ENCODE assay signal across 23 cellular contexts in the genomic region with DNA sequence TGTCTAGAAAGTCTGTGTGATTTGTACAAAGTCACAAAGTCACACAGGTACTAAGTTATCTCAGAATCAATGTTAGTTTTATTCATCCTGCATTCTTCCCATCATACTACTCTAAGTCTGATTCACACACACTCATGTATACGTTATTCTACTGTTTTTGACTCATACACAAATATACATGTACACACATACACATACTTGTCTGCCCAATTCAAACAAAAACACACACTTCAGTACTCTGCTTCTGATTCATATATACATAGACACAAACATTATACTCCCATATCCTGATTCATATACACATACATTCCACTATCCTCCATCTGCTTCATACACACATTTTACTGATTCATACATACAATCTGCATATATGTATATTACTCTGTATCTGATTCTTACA.
A peak's percentile ranks its signal among the peaks of the same experiment; 100 is the strongest.
DNase-seq lines count a peak whose midpoint lies in the region; ATAC-seq and TF ChIP-seq lines count a peak whose summit lies in the region.
"Had no signal": no experiment of that assay in that cellular context is flagged by ENCODE, and none has a peak within 500 bp of the region (broad histone marks: within the 10 kb centered on the region; RNA-seq: fewer than 3 reads in every experiment).

No MANE protein-coding gene starts in this region.

- TF ChIP-seq CTCF in fibroblast of mammary gland (conservative IDR thresholded peaks at IDR 0.05; ENCODE audit: control insufficient read depth, insufficient read depth, low read depth, low read length): no peak
- no peak for TF ChIP-seq CTCF in uterus (IDR thresholded peaks at IDR 0.05)

- intact Hi-C loops in uterus (cut with DNase I; ENCODE audit: low total_unique reads): no loop called here

- peaks cover 0 to 6% of the 10 kb centered on the region in 2 donors for H3K9me3 Mint-ChIP-seq in activated naive CD4-positive, alpha-beta T cell treated with anti-CD3 and anti-CD28 coated beads, Interleukin-2, amount 50 U/mL, for 72 hours
- no peaks in the 10 kb centered on the region for H3K9me3 Mint-ChIP-seq in stimulated activated naive CD8-positive, alpha-beta T cell treated with anti-CD3 and anti-CD28 coated beads, Interleukin-15, amount 100 ng/mL, for 72 hours

- H3K4me3 ChIP-seq in fibroblast of mammary gland (ENCODE audit: control insufficient read depth, low read depth, low read length) (no peak overlapping the region), uterus (no peak overlapping the region)
- H3K4me3 ChIP-seq: heart right ventricle, lung, ovary, thyroid gland had no signal

- H3K27me3 ChIP-seq in uterus: no peaks in the 10 kb centered on the region
- H3K27me3 ChIP-seq: heart right ventricle, ovary, thyroid gland had no signal

- peaks cover 6% of the 10 kb centered on the region for H3K9me3 ChIP-seq in KOPT-K1 (ENCODE audit: insufficient read depth, low read length, poor library complexity, severe bottlenecking)
- H3K9me3 ChIP-seq in uterus: no peaks in the 10 kb centered on the region
- H3K9me3 ChIP-seq: ovary, thyroid gland had no signal

- peaks cover 5 to 18% of the 10 kb centered on the region in 2 donors for H3K36me3 Mint-ChIP-seq in activated naive CD4-positive, alpha-beta T cell treated with anti-CD3 and anti-CD28 coated beads, Interleukin-2, amount 50 U/mL, for 72 hours

- no peak overlapping the region for H3K27ac Mint-ChIP-seq in activated naive CD4-positive, alpha-beta T cell treated with anti-CD3 and anti-CD28 coated beads, Interleukin-2, amount 50 U/mL, for 72 hours
- H3K27ac Mint-ChIP-seq in stimulated activated naive CD8-positive, alpha-beta T cell treated with anti-CD3 and anti-CD28 coated beads, Interleukin-15, amount 100 ng/mL, for 72 hours: peak overlapping the region in 1 of 2 donors; percentile 0

- H3K36me3 ChIP-seq in KOPT-K1 (ENCODE audit: insufficient read depth, low read length) (no peaks in the 10 kb centered on the region), uterus (no peaks in the 10 kb centered on the region)
- H3K36me3 ChIP-seq: heart right ventricle, ovary, thyroid gland had no signal

- peaks cover 0 to 5% of the 10 kb centered on the region in 2 donors for H3K4me1 ChIP-seq in uterus

- H3K4me1 Mint-ChIP-seq in stimulated activated naive CD8-positive, alpha-beta T cell treated with anti-CD3 and anti-CD28 coated beads, Interleukin-15, amount 100 ng/mL, for 72 hours: peaks cover 83% of the 10 kb centered on the region

- peak; percentile 62 to 88 for ATAC-seq in activated naive CD4-positive, alpha-beta T cell treated with anti-CD3 and anti-CD28 coated beads, Interleukin-2, amount 50 U/mL, for 72 hours
- ATAC-seq in stimulated activated naive CD8-positive, alpha-beta T cell treated with anti-CD3 and anti-CD28 coated beads, Interleukin-15, amount 100 ng/mL, for 72 hours: peak; percentile 53
- ATAC-seq: heart right ventricle, right cardiac atrium, Right ventricle myocardium inferior had no signal

- no peaks in the 10 kb centered on the region for H3K27me3 Mint-ChIP-seq in stimulated activated naive CD8-positive, alpha-beta T cell treated with anti-CD3 and anti-CD28 coated beads, Interleukin-15, amount 100 ng/mL, for 72 hours

- H3K27ac ChIP-seq in KOPT-K1 (ENCODE audit: low read depth, low read length, poor library complexity, severe bottlenecking) (peak overlapping the region; percentile 88), uterus (no peak overlapping the region)
- H3K27ac ChIP-seq: ovary, thyroid gland had no signal

- no peak overlapping the region for H3K4me3 Mint-ChIP-seq in stimulated activated naive CD8-positive, alpha-beta T cell treated with anti-CD3 and anti-CD28 coated beads, Interleukin-15, amount 100 ng/mL, for 72 hours

- no peak for DNase-seq in activated naive CD4-positive, alpha-beta T cell treated with anti-CD3 and anti-CD28 coated beads, Interleukin-2, amount 50 U/mL, for 72 hours (ENCODE audit: low spot score in 2 of 2)
- DNase-seq in activated naive CD4-positive, alpha-beta T cell treated with anti-CD3 and anti-CD28 coated beads, Interleukin-2, amount 50 U/mL, for 16 hours: no peak
- DNase-seq in fibroblast of mammary gland (ENCODE audit: low read depth): peak; percentile 33
- DNase-seq in stimulated activated naive CD8-positive, alpha-beta T cell treated with anti-CD3 and anti-CD28 coated beads, Interleukin-15, amount 100 ng/mL, for 72 hours: no peak
- no peak for DNase-seq in NCI-H1417 (lab: John Stamatoyannopoulos, UW)
- DNase-seq in uterus: no peak
- no peak for DNase-seq in NCI-H2227 treated with DMSO at 0.1 percent for 48 hours (lab: John Stamatoyannopoulos, UW)
- DNase-seq: activated effector memory CD4-positive, alpha-beta T cell treated with anti-CD3 and anti-CD28 coated beads, Interleukin-2, amount 50 U/mL, for 16 hours; aorta; COR-L47; effector CD8-positive, alpha-beta T cell; GOT3; heart right ventricle; KG1; NCI-H526; ovary; right cardiac atrium; stimulated activated CD4-positive, alpha-beta T cell treated with anti-CD3 and anti-CD28 coated beads, Interleukin-15, amount 100 ng/mL, for 24 hours; SW 1271; thyroid gland had no signal

- TF ChIP-seq POLR2A in uterus (IDR thresholded peaks at IDR 0.05): no peak
